18 cellular contexts compared by ENCODE assay signal in genomic region chr9:138024831-138025291, GRCh38.
"Had no signal": no experiment of that assay in that cellular context is flagged by ENCODE, and none has a peak within 500 bp of the region (broad histone marks: within the 10 kb centered on the region; RNA-seq: fewer than 3 reads in every experiment).

No MANE protein-coding gene starts in this region.

- H3K27ac ChIP-seq: brain microvascular endothelial cell, epithelial cell of prostate, gastrocnemius medialis, heart right ventricle, right lobe of liver, tibial nerve had no signal

- H3K9me3 ChIP-seq: gastrocnemius medialis, heart right ventricle, right lobe of liver, tibial nerve had no signal

- H3K36me3 ChIP-seq: brain microvascular endothelial cell, gastrocnemius medialis, heart right ventricle, right lobe of liver, tibial nerve had no signal

- DNase-seq: activated CD4-positive, alpha-beta T cell treated with anti-CD3 and anti-CD28 coated beads for 4 hours; activated CD8-positive, alpha-beta memory T cell treated with anti-CD3 and anti-CD28 coated beads, Interleukin-2, amount 50 U/mL, for 48 hours; activated CD8-positive, alpha-beta T cell treated with anti-CD3 and anti-CD28 coated beads for 36 hours; activated naive CD4-positive, alpha-beta T cell treated with Interleukin-2 at 50 U/mL for 16 hours; anterior cingulate cortex; brain microvascular endothelial cell; cerebellar nuclear complex; effector memory CD8-positive, alpha-beta T cell; gastrocnemius medialis; heart right ventricle; mesenchymal stem cell; nephron progenitor cell; stimulated activated CD4-positive, alpha-beta T cell treated with anti-CD3 and anti-CD28 coated beads, Interleukin-2, amount 100 ng/mL, for 24 hours had no signal

- ATAC-seq: activated CD8-positive, alpha-beta T cell treated with anti-CD3 and anti-CD28 coated beads for 36 hours; effector memory CD8-positive, alpha-beta T cell; gastrocnemius medialis; SK-N-SH treated with all-trans-retinoic acid at 6 μM for 48 hours; stimulated activated memory B cell treated with anti-CD40 and anti-IgM and Interleukin-4, amounts not matched to agents 10 μg/mL and 1 μg/mL and 100 μg/mL, for 72 hours had no signal

- H3K4me1 ChIP-seq: gastrocnemius medialis, right lobe of liver had no signal

- H3K4me3 ChIP-seq: gastrocnemius medialis, heart right ventricle, right lobe of liver, tibial nerve had no signal
